8 cellular contexts compared by ENCODE assay signal in genomic region chr3:30475038-30475808, GRCh38.
DNase-seq lines count a peak whose midpoint lies in the region; ATAC-seq and TF ChIP-seq lines count a peak whose summit lies in the region.

No MANE protein-coding gene starts in this region.

- H3K27me3 ChIP-seq in foreskin keratinocyte = no peaks in the 10 kb centered on the region

- H3K4me1 ChIP-seq in foreskin keratinocyte = peaks cover 35% of the 10 kb centered on the region

- in situ Hi-C loops in GM13977 (cut with MboI; ENCODE audit: low pct_unique_long_range_greater_than_20kb, low sequenced_read_pairs, unreplicated experiment) = no loop called here

- TF ChIP-seq CTCF in GM13977 (IDR thresholded peaks at IDR 0.05; ENCODE audit: extremely low read depth, insufficient read depth, missing control alignments) (no peak), foreskin keratinocyte (conservative IDR thresholded peaks at IDR 0.05) (no peak)

- ATAC-seq in GM19455 (IDR thresholded peaks at IDR 0.05; ENCODE audit: unreplicated experiment) = peak; percentile 81
- ATAC-seq in HG03135 (IDR thresholded peaks at IDR 0.05; ENCODE audit: unreplicated experiment) = peak; percentile 81
- peak; percentile 91 for ATAC-seq in foreskin keratinocyte

- intact Hi-C loops in posterior cingulate gyrus (cut with DNase I) = no loop called here

- DNase-seq in GM13977 (ENCODE audit: low spot score) (peak; percentile 28), foreskin keratinocyte (peak; percentile 87 to 94), posterior cingulate gyrus (no peak), kidney glomerular epithelial cell (lab: John Stamatoyannopoulos, UW) (no peak), DMS153 (lab: John Stamatoyannopoulos, UW) (no peak), GM03348 (ENCODE audit: low spot score) (no peak)

- peak overlapping the region; percentile 65 for H3K27ac ChIP-seq in foreskin keratinocyte

Comparison
In these comparisons a context has a peak if more than half of its experiments do, and no peak if none do; other contexts are left out.
1. DNase-seq: peak in GM13977 (single experiment) and foreskin keratinocyte (2 of 2); none in posterior cingulate gyrus (0 of 10), kidney glomerular epithelial cell (single experiment), DMS153 (single experiment) and GM03348 (single experiment).
2. Peak in every context shown above with its lines, with median percentiles within 50 percentile points of each other: ATAC-seq.